2 cellular contexts compared by ENCODE assay signal in the genomic region with DNA sequence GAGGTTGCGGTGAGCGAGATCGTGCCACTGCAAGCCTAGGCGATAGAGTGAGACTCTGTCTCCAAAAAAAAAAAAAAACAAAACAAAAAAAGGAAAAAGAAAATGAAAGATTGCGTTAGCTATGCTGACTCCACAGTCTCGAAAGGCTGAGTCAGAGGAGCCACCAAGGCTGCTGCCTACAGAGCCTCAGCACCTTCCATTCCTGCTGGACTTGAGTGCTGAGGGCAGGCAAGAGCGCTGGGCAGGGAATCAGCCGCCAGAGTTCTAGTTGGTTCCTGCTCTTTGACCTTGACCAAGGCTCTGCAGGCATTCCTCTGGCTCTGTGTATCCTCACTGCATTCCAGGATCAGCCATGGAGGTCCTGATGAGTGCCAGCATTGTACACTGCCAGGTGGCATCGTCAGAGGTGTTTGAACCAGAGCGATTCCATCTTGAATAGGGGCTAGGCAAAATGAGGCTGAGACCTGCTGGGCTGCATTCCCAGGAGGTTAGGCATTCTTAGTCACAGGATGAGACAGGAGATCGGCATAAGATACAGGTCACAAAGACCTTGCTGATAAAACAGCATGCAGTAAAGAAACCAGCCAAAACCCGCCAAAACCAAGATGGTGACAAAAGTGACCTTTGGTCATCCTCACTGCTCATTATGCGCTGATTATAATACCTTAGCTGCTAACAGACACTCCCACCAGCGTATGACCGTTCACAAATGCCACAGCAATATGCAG.
TF ChIP-seq lines count a peak whose summit lies in the region.

No MANE protein-coding gene starts in this region.

TF ChIP-seq in Ishikawa, 13 proteins besides CTCF, POLR2A, EP300 and RAD21:
- no peak for TF ChIP-seq CEBPB (IDR thresholded peaks at IDR 0.05)
- TF ChIP-seq REST (IDR thresholded peaks at IDR 0.05; ENCODE audit: low read depth), result no peak
- no peak for TF ChIP-seq NFIC (IDR thresholded peaks at IDR 0.05)
- TF ChIP-seq YY1 (IDR thresholded peaks at IDR 0.05; ENCODE audit: low read depth), result 0 out of 2 replicates have a peak, but pooled peaks have one; percentile 31
- TF ChIP-seq, protein P1, sequence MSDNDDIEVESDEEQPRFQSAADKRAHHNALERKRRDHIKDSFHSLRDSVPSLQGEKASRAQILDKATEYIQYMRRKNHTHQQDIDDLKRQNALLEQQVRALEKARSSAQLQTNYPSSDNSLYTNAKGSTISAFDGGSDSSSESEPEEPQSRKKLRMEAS (IDR thresholded peaks at IDR 0.05), result peak; percentile 42; the same call in 1 of the 2 replicates
- TF ChIP-seq CREB1 (IDR thresholded peaks at IDR 0.05; ENCODE audit: low read depth), result no peak
- no peak for TF ChIP-seq EGR1 (IDR thresholded peaks at IDR 0.05)
- TF ChIP-seq, protein P2, sequence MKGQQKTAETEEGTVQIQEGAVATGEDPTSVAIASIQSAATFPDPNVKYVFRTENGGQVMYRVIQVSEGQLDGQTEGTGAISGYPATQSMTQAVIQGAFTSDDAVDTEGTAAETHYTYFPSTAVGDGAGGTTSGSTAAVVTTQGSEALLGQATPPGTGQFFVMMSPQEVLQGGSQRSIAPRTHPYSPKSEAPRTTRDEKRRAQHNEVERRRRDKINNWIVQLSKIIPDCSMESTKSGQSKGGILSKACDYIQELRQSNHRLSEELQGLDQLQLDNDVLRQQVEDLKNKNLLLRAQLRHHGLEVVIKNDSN (IDR thresholded peaks at IDR 0.05), result no peak
- no peak for TF ChIP-seq TCF12 (IDR thresholded peaks at IDR 0.05; ENCODE audit: low read depth)
- TF ChIP-seq FOXM1 (IDR thresholded peaks at IDR 0.05; ENCODE audit: borderline replicate concordance, low read depth), result no peak
- no peak for TF ChIP-seq ZBTB7A (IDR thresholded peaks at IDR 0.05; ENCODE audit: low read depth)
- TF ChIP-seq TAF1 (IDR thresholded peaks at IDR 0.05; ENCODE audit: low read depth), result no peak
- TF ChIP-seq TEAD4 (IDR thresholded peaks at IDR 0.05), result peak; percentile 36; the same call in 1 of the 2 replicates

TF ChIP-seq in K562, 482 proteins besides CTCF, POLR2A, EP300 and RAD21 (continues in another document):
- TF ChIP-seq, protein P3, sequence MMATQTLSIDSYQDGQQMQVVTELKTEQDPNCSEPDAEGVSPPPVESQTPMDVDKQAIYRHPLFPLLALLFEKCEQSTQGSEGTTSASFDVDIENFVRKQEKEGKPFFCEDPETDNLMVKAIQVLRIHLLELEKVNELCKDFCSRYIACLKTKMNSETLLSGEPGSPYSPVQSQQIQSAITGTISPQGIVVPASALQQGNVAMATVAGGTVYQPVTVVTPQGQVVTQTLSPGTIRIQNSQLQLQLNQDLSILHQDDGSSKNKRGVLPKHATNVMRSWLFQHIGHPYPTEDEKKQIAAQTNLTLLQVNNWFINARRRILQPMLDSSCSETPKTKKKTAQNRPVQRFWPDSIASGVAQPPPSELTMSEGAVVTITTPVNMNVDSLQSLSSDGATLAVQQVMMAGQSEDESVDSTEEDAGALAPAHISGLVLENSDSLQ (IDR thresholded peaks at IDR 0.05), result peak; percentile 90
- TF ChIP-seq HDAC8 (tag; IDR thresholded peaks at IDR 0.05) (peak; percentile 99), NFE2 (IDR thresholded peaks at IDR 0.05; ENCODE audit: low read depth) (peak; percentile 15; the same call in 1 of the 2 replicates), RHOXF2B (CRISPR knock-in tag; conservative IDR thresholded peaks at IDR 0.05) (peak; percentile 84; the same call in 1 of the 2 replicates), RFX7 (CRISPR knock-in tag; IDR thresholded peaks at IDR 0.05) (peak; percentile 96), GATA2 (CRISPR knock-in tag; IDR thresholded peaks at IDR 0.05) (peak; percentile 79), TAF7 (tag; IDR thresholded peaks at IDR 0.05) (peak; percentile 92), TEAD2 (tag; IDR thresholded peaks at IDR 0.05) (peak; percentile 94), YBX1 (IDR thresholded peaks at IDR 0.05) (no peak), HMGN3 (IDR thresholded peaks at IDR 0.05; ENCODE audit: borderline replicate concordance, extremely low read depth, insufficient read length, low read depth, low read length) (no peak), ATF7 (IDR thresholded peaks at IDR 0.05) (0 out of 2 replicates have a peak, but pooled peaks have one; percentile 25), MLLT1 (IDR thresholded peaks at IDR 0.05) (peak; percentile 30 to 37; a peak in 1 of 4 replicates), C11orf30 (IDR thresholded peaks at IDR 0.05; ENCODE audit: low read depth) (peak; percentile 75; the same call in 1 of the 2 replicates), ZNF41 (CRISPR knock-in tag; conservative IDR thresholded peaks at IDR 0.05) (peak; percentile 97), RBM17 (IDR thresholded peaks at IDR 0.05; ENCODE audit: borderline replicate concordance, low read depth, low read length) (no peak), HMBOX1 (IDR thresholded peaks at IDR 0.05) (peak; percentile 67; the same call in 1 of the 2 replicates), RNF2 (IDR thresholded peaks at IDR 0.05) (0 out of 2 replicates have a peak, but pooled peaks have one; percentile 22), SMAD4 (CRISPR knock-in tag; conservative IDR thresholded peaks at IDR 0.05) (peak; percentile 98), CBFA2T3 (IDR thresholded peaks at IDR 0.05) (no peak), NFE2L1 (tag; IDR thresholded peaks at IDR 0.05; ENCODE audit: borderline replicate concordance, low read depth) (peak; percentile 67), GTF2F1 (IDR thresholded peaks at IDR 0.05; ENCODE audit: low read depth, low read length) (no peak), TSHZ1 (CRISPR knock-in tag; IDR thresholded peaks at IDR 0.05) (peak; percentile 96)
- TF ChIP-seq, protein P4, sequence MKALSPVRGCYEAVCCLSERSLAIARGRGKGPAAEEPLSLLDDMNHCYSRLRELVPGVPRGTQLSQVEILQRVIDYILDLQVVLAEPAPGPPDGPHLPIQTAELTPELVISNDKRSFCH (CRISPR knock-in tag; IDR thresholded peaks at IDR 0.05), result peak; percentile 88
- TF ChIP-seq, protein P4 (tag; IDR thresholded peaks at IDR 0.05), result peak; percentile 99
- TF ChIP-seq, protein P5, sequence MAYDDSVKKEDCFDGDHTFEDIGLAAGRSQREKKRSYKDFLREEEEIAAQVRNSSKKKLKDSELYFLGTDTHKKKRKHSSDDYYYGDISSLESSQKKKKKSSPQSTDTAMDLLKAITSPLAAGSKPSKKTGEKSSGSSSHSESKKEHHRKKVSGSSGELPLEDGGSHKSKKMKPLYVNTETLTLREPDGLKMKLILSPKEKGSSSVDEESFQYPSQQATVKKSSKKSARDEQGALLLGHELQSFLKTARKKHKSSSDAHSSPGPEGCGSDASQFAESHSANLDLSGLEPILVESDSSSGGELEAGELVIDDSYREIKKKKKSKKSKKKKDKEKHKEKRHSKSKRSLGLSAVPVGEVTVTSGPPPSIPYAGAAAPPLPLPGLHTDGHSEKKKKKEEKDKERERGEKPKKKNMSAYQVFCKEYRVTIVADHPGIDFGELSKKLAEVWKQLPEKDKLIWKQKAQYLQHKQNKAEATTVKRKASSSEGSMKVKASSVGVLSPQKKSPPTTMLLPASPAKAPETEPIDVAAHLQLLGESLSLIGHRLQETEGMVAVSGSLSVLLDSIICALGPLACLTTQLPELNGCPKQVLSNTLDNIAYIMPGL (CRISPR knock-in tag; IDR thresholded peaks at IDR 0.05), result no peak
- TF ChIP-seq, protein P6, sequence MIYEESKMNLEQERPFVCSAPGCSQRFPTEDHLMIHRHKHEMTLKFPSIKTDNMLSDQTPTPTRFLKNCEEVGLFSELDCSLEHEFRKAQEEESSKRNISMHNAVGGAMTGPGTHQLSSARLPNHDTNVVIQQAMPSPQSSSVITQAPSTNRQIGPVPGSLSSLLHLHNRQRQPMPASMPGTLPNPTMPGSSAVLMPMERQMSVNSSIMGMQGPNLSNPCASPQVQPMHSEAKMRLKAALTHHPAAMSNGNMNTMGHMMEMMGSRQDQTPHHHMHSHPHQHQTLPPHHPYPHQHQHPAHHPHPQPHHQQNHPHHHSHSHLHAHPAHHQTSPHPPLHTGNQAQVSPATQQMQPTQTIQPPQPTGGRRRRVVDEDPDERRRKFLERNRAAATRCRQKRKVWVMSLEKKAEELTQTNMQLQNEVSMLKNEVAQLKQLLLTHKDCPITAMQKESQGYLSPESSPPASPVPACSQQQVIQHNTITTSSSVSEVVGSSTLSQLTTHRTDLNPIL (CRISPR knock-in tag; IDR thresholded peaks at IDR 0.05), result peak; percentile 91
- TF ChIP-seq, protein P7, sequence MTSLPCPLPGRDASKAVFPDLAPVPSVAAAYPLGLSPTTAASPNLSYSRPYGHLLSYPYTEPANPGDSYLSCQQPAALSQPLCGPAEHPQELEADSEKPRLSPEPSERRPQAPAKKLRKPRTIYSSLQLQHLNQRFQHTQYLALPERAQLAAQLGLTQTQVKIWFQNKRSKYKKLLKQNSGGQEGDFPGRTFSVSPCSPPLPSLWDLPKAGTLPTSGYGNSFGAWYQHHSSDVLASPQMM (CRISPR knock-in tag; IDR thresholded peaks at IDR 0.05), result peak; percentile 79; the same call in 1 of the 2 replicates
